ENCODE assay signal across 14 cellular contexts in the genomic region with DNA sequence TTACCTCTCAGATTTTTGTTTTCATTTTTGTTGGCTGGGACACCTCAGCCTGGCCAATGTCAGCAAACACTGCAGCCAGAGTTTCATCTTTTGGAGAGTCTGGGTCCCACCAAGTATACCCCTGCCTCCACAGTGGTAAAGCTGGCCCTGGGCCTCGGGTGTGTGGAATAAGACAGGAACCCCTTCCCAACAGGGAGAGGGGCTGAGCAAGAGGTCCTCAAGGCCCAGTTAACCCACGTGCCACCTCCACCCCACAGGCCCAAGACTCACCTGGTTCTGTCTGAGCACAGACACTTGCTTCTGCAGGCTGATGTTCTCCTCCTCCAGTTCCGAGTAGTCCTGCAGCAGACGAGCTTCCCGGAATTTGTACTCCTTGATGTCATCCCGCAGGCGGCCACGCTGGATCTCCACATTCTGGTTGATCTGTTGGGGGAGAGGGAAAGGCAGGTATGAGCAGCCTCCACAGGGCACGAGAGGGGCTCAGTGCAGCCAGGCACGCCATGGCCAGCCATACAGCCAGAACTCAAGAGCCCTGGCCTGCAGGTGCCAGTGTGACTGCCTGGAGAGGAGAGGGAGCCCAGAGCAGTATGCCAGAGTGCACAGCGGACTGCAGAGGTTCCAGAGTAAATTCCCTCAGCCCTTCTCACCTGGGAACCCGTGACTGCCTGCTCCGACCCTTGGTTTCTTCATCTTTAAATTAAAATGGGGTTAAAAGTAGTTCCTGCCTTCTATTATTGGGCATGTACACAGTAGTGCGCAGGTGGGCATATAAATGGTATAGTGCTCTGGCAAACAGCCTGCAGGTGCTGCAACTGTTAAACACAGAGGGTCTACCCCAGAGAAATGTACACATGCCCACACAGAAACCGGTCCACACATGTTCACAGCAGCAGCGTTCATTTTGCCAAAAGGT. TPM values are rescaled to one million over a fixed set of nuclear protein-coding genes. Genes with fewer than 3 reads are reported as not detected.
DNase-seq lines count a peak whose midpoint lies in the region; ATAC-seq and TF ChIP-seq lines count a peak whose summit lies in the region.
"Had no signal": no experiment of that assay in that cellular context is flagged by ENCODE, and none has a peak within 500 bp of the region (broad histone marks: within the 10 kb centered on the region; RNA-seq: fewer than 3 reads in every experiment).

No MANE protein-coding gene starts in this region.

- no peaks in the 10 kb centered on the region for H3K4me1 ChIP-seq in CD8-positive, alpha-beta T cell (ENCODE audit: insufficient read depth, low read length)
- peaks cover 22 to 26% of the 10 kb centered on the region in 2 experiments for H3K4me1 ChIP-seq in neutrophil (ENCODE audit: control insufficient read depth in 1 of 2, insufficient read depth in 1 of 2, low read depth in 1 of 2, low read length in 1 of 2)
- H3K4me1 ChIP-seq in CD4-positive, alpha-beta memory T cell (ENCODE audit: insufficient read depth, low read length), result no peaks in the 10 kb centered on the region

- ATAC-seq in CD8-positive, alpha-beta T cell, result no peak
- ATAC-seq in effector memory CD8-positive, alpha-beta T cell (replicated peaks), result no peak
- no peak for ATAC-seq in Right ventricle myocardium inferior
- no peak for ATAC-seq in GM18502 (IDR thresholded peaks at IDR 0.05; ENCODE audit: poor library complexity, unreplicated experiment)
- ATAC-seq: WTC11 had no signal

- CTCF ChIA-PET in CD8-positive, alpha-beta T cell (lab: Charles Lee), result no interaction called here
- CTCF ChIA-PET in CD4-positive, alpha-beta memory T cell (lab: Charles Lee; ENCODE audit: partially characterized antibody), result no interaction called here

- H3K36me3 Mint-ChIP-seq in CD8-positive, alpha-beta T cell, result peaks cover 77% of the 10 kb centered on the region
- H3K36me3 Mint-ChIP-seq in IgD-negative memory B cell, result peaks cover 4% of the 10 kb centered on the region
- H3K36me3 Mint-ChIP-seq in effector memory CD8-positive, alpha-beta T cell (ENCODE audit: insufficient read depth), result peaks cover 33% of the 10 kb centered on the region
- H3K36me3 Mint-ChIP-seq in CD4-positive, alpha-beta memory T cell, result peaks cover 16 to 76% of the 10 kb centered on the region in 2 donors

- H3K27me3 Mint-ChIP-seq in CD8-positive, alpha-beta T cell (ENCODE audit: low read depth), result no peaks in the 10 kb centered on the region
- no peaks in the 10 kb centered on the region for H3K27me3 Mint-ChIP-seq in IgD-negative memory B cell
- H3K27me3 Mint-ChIP-seq in effector memory CD8-positive, alpha-beta T cell, result no peaks in the 10 kb centered on the region
- no peaks in the 10 kb centered on the region for H3K27me3 Mint-ChIP-seq in CD4-positive, alpha-beta memory T cell

- no peak overlapping the region for H3K4me3 ChIP-seq in CD8-positive, alpha-beta T cell (ENCODE audit: low read depth, low read length)
- no peak overlapping the region for H3K4me3 ChIP-seq in neutrophil (ENCODE audit: low read depth in 1 of 2, low read length in 1 of 2)
- H3K4me3 ChIP-seq in CD4-positive, alpha-beta memory T cell (ENCODE audit: low read length in 2 of 2), result no peak overlapping the region
- H3K4me3 ChIP-seq: ovary, thoracic aorta had no signal

- H3K36me3 ChIP-seq in CD8-positive, alpha-beta T cell (ENCODE audit: insufficient read depth, low read length), result peaks cover 16% of the 10 kb centered on the region
- H3K36me3 ChIP-seq in neutrophil, result peaks cover 95% of the 10 kb centered on the region
- peaks cover 53% of the 10 kb centered on the region for H3K36me3 ChIP-seq in CD4-positive, alpha-beta memory T cell (ENCODE audit: insufficient read depth, low read length)
- H3K36me3 ChIP-seq: ovary had no signal

- TF ChIP-seq CTCF in CD8-positive, alpha-beta T cell (IDR thresholded peaks at IDR 0.05), result no peak
- no peak for TF ChIP-seq CTCF in neutrophil (IDR thresholded peaks at IDR 0.05)

- H3K27ac Mint-ChIP-seq in CD8-positive, alpha-beta T cell, result peak overlapping the region; percentile 53
- H3K27ac Mint-ChIP-seq in IgD-negative memory B cell, result peak overlapping the region; percentile 69 to 85 (median 81)
- peak overlapping the region; percentile 57 to 74 for H3K27ac Mint-ChIP-seq in effector memory CD8-positive, alpha-beta T cell
- H3K27ac Mint-ChIP-seq in CD4-positive, alpha-beta memory T cell, result peak overlapping the region in 3 of 7 donors; percentile 42 to 50 (median 47)
- H3K27ac Mint-ChIP-seq: WTC11 had no signal

- peak in 1 of 7 experiments; percentile 40 for DNase-seq in CD8-positive, alpha-beta T cell
- no peak for DNase-seq in effector memory CD8-positive, alpha-beta T cell
- no peak for DNase-seq in CD4-positive, alpha-beta memory T cell
- no peak for DNase-seq in Right ventricle myocardium inferior (ENCODE audit: missing footprints)
- no peak for DNase-seq in hepatic stellate cell (ENCODE audit: low spot score)
- DNase-seq: DND-41, H9, NCI-H2081 treated with DMSO at 0.1 percent for 48 hours, ovary had no signal

- H3K9me3 Mint-ChIP-seq in CD8-positive, alpha-beta T cell, result no peaks in the 10 kb centered on the region
- H3K9me3 Mint-ChIP-seq in IgD-negative memory B cell, result no peaks in the 10 kb centered on the region
- no peaks in the 10 kb centered on the region for H3K9me3 Mint-ChIP-seq in effector memory CD8-positive, alpha-beta T cell
- H3K9me3 Mint-ChIP-seq in CD4-positive, alpha-beta memory T cell, result no peaks in the 10 kb centered on the region
- H3K9me3 Mint-ChIP-seq: H9, WTC11 had no signal

- H3K27me3 ChIP-seq in CD8-positive, alpha-beta T cell (ENCODE audit: insufficient read depth, low read length), result no peaks in the 10 kb centered on the region
- no peaks in the 10 kb centered on the region for H3K27me3 ChIP-seq in neutrophil
- no peaks in the 10 kb centered on the region for H3K27me3 ChIP-seq in CD4-positive, alpha-beta memory T cell (ENCODE audit: insufficient read depth, low read length)
- H3K27me3 ChIP-seq: ovary had no signal

- H3K27ac ChIP-seq in CD8-positive, alpha-beta T cell (ENCODE audit: low read depth, low read length), result no peak overlapping the region
- peak overlapping the region; percentile 79 for H3K27ac ChIP-seq in neutrophil
- no peak overlapping the region for H3K27ac ChIP-seq in CD4-positive, alpha-beta memory T cell (ENCODE audit: low read depth, low read length)
- H3K27ac ChIP-seq: ovary, thoracic aorta had no signal

- H3K4me3 Mint-ChIP-seq in CD8-positive, alpha-beta T cell, result no peak overlapping the region
- H3K4me3 Mint-ChIP-seq in IgD-negative memory B cell, result peak overlapping the region in 1 of 4 donors; percentile 22
- H3K4me3 Mint-ChIP-seq in effector memory CD8-positive, alpha-beta T cell, result no peak overlapping the region
- H3K4me3 Mint-ChIP-seq in CD4-positive, alpha-beta memory T cell, result no peak overlapping the region
- H3K4me3 Mint-ChIP-seq: H9, WTC11 had no signal

- intact Hi-C loops in CD8-positive, alpha-beta T cell (cut with DNase I, micrococcal nuclease), result no loop called here
- intact Hi-C loops in CD4-positive, alpha-beta memory T cell (cut with micrococcal nuclease), result no loop called here
- intact Hi-C loops in Right ventricle myocardium inferior (cut with DNase I), result no loop called here

- H3K9me3 ChIP-seq in CD8-positive, alpha-beta T cell (ENCODE audit: low read length), result no peaks in the 10 kb centered on the region
- no peaks in the 10 kb centered on the region for H3K9me3 ChIP-seq in neutrophil
- no peaks in the 10 kb centered on the region for H3K9me3 ChIP-seq in CD4-positive, alpha-beta memory T cell (ENCODE audit: control insufficient read depth in 1 of 2, low read length in 2 of 2)
- H3K9me3 ChIP-seq: ovary, thoracic aorta had no signal

- POLR2A ChIA-PET in CD8-positive, alpha-beta T cell (lab: Charles Lee), result no interaction called here
- POLR2A ChIA-PET in CD4-positive, alpha-beta memory T cell (lab: Charles Lee; ENCODE audit: partially characterized antibody), result no interaction called here

- H3K4me1 Mint-ChIP-seq in CD8-positive, alpha-beta T cell (ENCODE audit: low read depth), result peaks cover 15% of the 10 kb centered on the region
- peaks cover 23 to 63% (median 62%) of the 10 kb centered on the region in 3 donors for H3K4me1 Mint-ChIP-seq in IgD-negative memory B cell
- H3K4me1 Mint-ChIP-seq in effector memory CD8-positive, alpha-beta T cell (ENCODE audit: low read depth in 2 of 2), result peaks cover 18 to 19% of the 10 kb centered on the region in 2 donors
- peaks cover 0 to 10% (median 5%) of the 10 kb centered on the region in 4 donors for H3K4me1 Mint-ChIP-seq in CD4-positive, alpha-beta memory T cell
- H3K4me1 Mint-ChIP-seq: H9, WTC11 had no signal

RNA-seq across cellular contexts. Expression of a gene that starts 42.0 kb away (rescaled TPM):
- total RNA-seq in CD8-positive, alpha-beta T cell, result 10 to 100 TPM; 15.1 to 15.6 TPM
- polyA plus RNA-seq in IgD-negative memory B cell, result 32.8 TPM
- total RNA-seq in CD4-positive, alpha-beta memory T cell, result 10 to 100 TPM; 33.4 to 34.2 TPM
- polyA plus RNA-seq in CD4-positive, alpha-beta memory T cell, result 10 to 100 TPM in 1 of 2 donors, 1 to 10 TPM in 1; 3.8 to 20.1 TPM
- 33.8 TPM for total RNA-seq in Right ventricle myocardium inferior

RNA-seq across cellular contexts. Expression of a gene that starts 52.7 kb away (rescaled TPM):
- total RNA-seq in CD8-positive, alpha-beta T cell, result 10 to 100 TPM; 12.2 to 12.8 TPM
- 5.2 TPM for polyA plus RNA-seq in IgD-negative memory B cell
- total RNA-seq in CD4-positive, alpha-beta memory T cell, result 1 to 10 TPM; 7.2 to 7.9 TPM
- polyA plus RNA-seq in CD4-positive, alpha-beta memory T cell, result 1 to 10 TPM; 6.3 to 7.5 TPM
- 5.9 TPM for total RNA-seq in Right ventricle myocardium inferior
